Comparison of ENCODE assay signal across 21 cellular contexts in genomic region chr9:8871796-8872470, GRCh38.
DNase-seq lines count a peak whose midpoint lies in the region; ATAC-seq, FAIRE-seq and TF ChIP-seq lines count a peak whose summit lies in the region.
"Had no signal": no experiment of that assay in that cellular context is flagged by ENCODE, and none has a peak within 500 bp of the region (broad histone marks: within the 10 kb centered on the region; RNA-seq: fewer than 3 reads in every experiment).

No MANE protein-coding gene starts in this region.

- no peak overlapping the region for H3K9ac ChIP-seq in neural progenitor cell

- H3K27me3 ChIP-seq in cardiac muscle cell = no peaks in the 10 kb centered on the region
- H3K27me3 ChIP-seq in left ventricle myocardium inferior (ENCODE audit: low read depth) = no peaks in the 10 kb centered on the region
- H3K27me3 ChIP-seq in neural progenitor cell = no peaks in the 10 kb centered on the region

- FAIRE-seq in frontal cortex (lab: Jason Lieb, UNC) = peak; percentile 64
- FAIRE-seq: A204.1, H54, HepG2 had no signal

- H3K36me3 Mint-ChIP-seq in neural progenitor cell = no peaks in the 10 kb centered on the region

- H3K4me1 ChIP-seq in cardiac muscle cell (ENCODE audit: low read depth) (peaks cover 64% of the 10 kb centered on the region), left ventricle myocardium inferior (peaks cover 25% of the 10 kb centered on the region), neural progenitor cell (peaks cover 40% of the 10 kb centered on the region)

- H3K36me3 ChIP-seq in cardiac muscle cell (no peaks in the 10 kb centered on the region), left ventricle myocardium inferior (no peaks in the 10 kb centered on the region), neural progenitor cell (no peaks in the 10 kb centered on the region)

- TF ChIP-seq CTCF in cardiac muscle cell (IDR thresholded peaks at IDR 0.05; ENCODE audit: low read depth, low read length) (no peak), left ventricle myocardium inferior (IDR thresholded peaks at IDR 0.05; ENCODE audit: borderline replicate concordance) (no peak), neural progenitor cell (IDR thresholded peaks at IDR 0.05) (no peak)

- DNase-seq in cardiac muscle cell (ENCODE audit: low read depth in 1 of 2, low spot score in 1 of 2) (peak in 1 of 2 donors; percentile 32), left ventricle myocardium inferior (no peak), frontal cortex (ENCODE audit: low spot score in 2 of 2) (no peak), neural progenitor cell (ENCODE audit: low spot score) (no peak), T-helper 1 cell (no peak), NK-92 (lab: John Stamatoyannopoulos, UW; ENCODE audit: unreplicated experiment) (no peak)
- DNase-seq: EL, HFFc6, KG1, NCI-H1048, NCI-H1436 treated with DMSO at 0.1 percent for 48 hours, NCI-H2029 treated with DMSO at 0.1 percent for 48 hours, NCI-H2171 treated with DMSO at 0.1 percent for 48 hours, NCI-H446 treated with DMSO at 0.1 percent for 48 hours, Right ventricle myocardium superior had no signal

- no peaks in the 10 kb centered on the region for H3K79me2 ChIP-seq in neural progenitor cell (ENCODE audit: low read depth)

- no peaks in the 10 kb centered on the region for H3K9me3 Mint-ChIP-seq in neural progenitor cell

- no peak for ATAC-seq in HG02973 (IDR thresholded peaks at IDR 0.05; ENCODE audit: unreplicated experiment)
- no peak for ATAC-seq in HG02885 (IDR thresholded peaks at IDR 0.05; ENCODE audit: poor library complexity, unreplicated experiment)
- ATAC-seq: HepG2, Panc1 had no signal

- H3K4me3 ChIP-seq in cardiac muscle cell (no peak overlapping the region), left ventricle myocardium inferior (no peak overlapping the region), neural progenitor cell (no peak overlapping the region)

- no peak overlapping the region for H2AFZ ChIP-seq in neural progenitor cell (replicated peaks)

- H3K4me3 Mint-ChIP-seq in neural progenitor cell = no peak overlapping the region
- H3K4me3 Mint-ChIP-seq: HFFc6 had no signal

- H3K9me3 ChIP-seq in cardiac muscle cell (ENCODE audit: low read depth) (no peaks in the 10 kb centered on the region), left ventricle myocardium inferior (replicated peaks) (no peaks in the 10 kb centered on the region), neural progenitor cell (ENCODE audit: low read depth) (no peaks in the 10 kb centered on the region)

- H3K27ac ChIP-seq in cardiac muscle cell = peak overlapping the region; percentile 98
- H3K27ac ChIP-seq in left ventricle myocardium inferior (replicated peaks) = no peak overlapping the region
- no peak overlapping the region for H3K27ac ChIP-seq in neural progenitor cell

- H3K27ac Mint-ChIP-seq in neural progenitor cell = peak overlapping the region; percentile 36
- H3K27ac Mint-ChIP-seq: HFFc6 had no signal

- intact Hi-C loops in left ventricle myocardium inferior (cut with micrococcal nuclease) = no loop called here

- no peaks in the 10 kb centered on the region for H3K27me3 Mint-ChIP-seq in neural progenitor cell (ENCODE audit: insufficient read depth, low read depth)

- no peaks in the 10 kb centered on the region for H4K20me1 ChIP-seq in neural progenitor cell (ENCODE audit: low read depth)

- no peak overlapping the region for H3K4me2 ChIP-seq in neural progenitor cell

- H3K4me1 Mint-ChIP-seq in neural progenitor cell = peaks cover 42% of the 10 kb centered on the region

- H3F3A ChIP-seq in neural progenitor cell (ENCODE audit: low read depth) = no peaks in the 10 kb centered on the region
